ENCODE assay signal across 1 cellular context in the genomic region with DNA sequence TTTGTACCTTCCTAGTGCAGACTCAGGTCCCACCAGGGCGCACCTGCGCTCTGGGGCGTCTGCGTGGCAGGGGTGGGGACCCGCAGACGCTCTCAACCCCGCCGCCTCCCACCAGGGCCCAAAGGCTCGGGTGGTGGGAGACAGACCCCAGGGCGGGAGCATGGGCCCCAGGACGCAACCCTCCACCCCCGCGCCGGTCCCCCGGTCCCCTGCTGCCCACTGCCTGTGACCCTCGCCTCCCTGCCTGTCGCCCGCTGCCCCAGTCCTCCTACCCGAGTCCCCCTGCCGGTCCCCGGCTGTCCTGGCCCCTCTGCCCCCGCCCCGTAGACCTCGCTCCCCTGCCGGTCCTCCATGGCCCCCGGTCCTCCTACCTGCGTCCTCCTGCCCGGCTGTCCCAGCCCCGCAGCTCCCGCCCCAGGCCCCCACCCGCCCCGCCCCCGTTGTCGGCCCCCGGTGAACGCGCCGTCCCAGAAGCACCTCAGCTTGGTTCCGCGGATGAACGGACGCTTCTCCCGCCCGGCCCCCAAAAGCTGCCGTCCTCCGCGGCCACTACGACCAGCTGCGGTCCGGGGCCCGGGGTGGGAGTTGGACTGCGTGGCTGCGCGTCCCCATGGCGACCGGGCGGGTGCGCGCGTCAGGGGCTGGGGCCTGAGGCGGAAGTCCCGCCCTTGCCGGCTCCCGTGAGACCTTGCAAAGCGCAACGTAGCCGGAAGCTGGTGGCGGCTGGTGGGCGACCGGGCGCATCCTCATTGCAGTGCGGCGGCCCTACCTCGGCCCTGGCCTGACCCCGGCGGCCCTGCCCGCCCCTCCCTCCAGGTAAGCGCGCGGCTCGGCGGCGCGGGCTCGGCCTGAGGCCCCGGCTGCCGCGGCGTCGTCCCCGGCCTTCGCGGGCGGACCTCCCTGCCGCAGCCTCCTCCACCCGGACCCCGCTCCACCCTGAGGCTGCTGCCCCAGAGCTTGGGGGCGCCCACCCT.
TF ChIP-seq lines count a peak whose summit lies in the region.

ARFGAP1 (plus strand) TSS at position 709 of the 974 bp plus-strand sequence. CDS start 2,768 bp downstream, outside the sequence.

TF ChIP-seq in HepG2, 621 proteins besides CTCF, POLR2A, EP300 and RAD21 (continued from another document and continues in another):
- TF ChIP-seq, protein P1, sequence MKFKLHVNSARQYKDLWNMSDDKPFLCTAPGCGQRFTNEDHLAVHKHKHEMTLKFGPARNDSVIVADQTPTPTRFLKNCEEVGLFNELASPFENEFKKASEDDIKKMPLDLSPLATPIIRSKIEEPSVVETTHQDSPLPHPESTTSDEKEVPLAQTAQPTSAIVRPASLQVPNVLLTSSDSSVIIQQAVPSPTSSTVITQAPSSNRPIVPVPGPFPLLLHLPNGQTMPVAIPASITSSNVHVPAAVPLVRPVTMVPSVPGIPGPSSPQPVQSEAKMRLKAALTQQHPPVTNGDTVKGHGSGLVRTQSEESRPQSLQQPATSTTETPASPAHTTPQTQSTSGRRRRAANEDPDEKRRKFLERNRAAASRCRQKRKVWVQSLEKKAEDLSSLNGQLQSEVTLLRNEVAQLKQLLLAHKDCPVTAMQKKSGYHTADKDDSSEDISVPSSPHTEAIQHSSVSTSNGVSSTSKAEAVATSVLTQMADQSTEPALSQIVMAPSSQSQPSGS (CRISPR knock-in tag; IDR thresholded peaks at IDR 0.05): peak; percentile 86
- TF ChIP-seq CREM (IDR thresholded peaks at IDR 0.05) (peak; percentile 46; the same call in 1 of the 2 replicates), CREM (CRISPR knock-in tag; IDR thresholded peaks at IDR 0.05) (no peak), ZNF503 (CRISPR knock-in tag; IDR thresholded peaks at IDR 0.05) (0 out of 2 replicates have a peak, but pooled peaks have one; percentile 45), ZNF724P (CRISPR knock-in tag; IDR thresholded peaks at IDR 0.05; ENCODE audit: borderline replicate concordance) (peak; percentile 12), MAFK (conservative IDR thresholded peaks at IDR 0.05 in 1 of 2, IDR thresholded peaks at IDR 0.05 in 1 of 2; ENCODE audit: low read length in 2 of 2) (no peak), SAP130 (CRISPR knock-in tag; IDR thresholded peaks at IDR 0.05; ENCODE audit: low read depth) (peak; percentile 98), ZBTB26 (CRISPR knock-in tag; IDR thresholded peaks at IDR 0.05; ENCODE audit: borderline replicate concordance) (0 out of 2 replicates have a peak, but pooled peaks have one; percentile 26), GABPB1 (CRISPR knock-in tag; IDR thresholded peaks at IDR 0.05) (peak; percentile 96), ZNF101 (CRISPR knock-in tag; IDR thresholded peaks at IDR 0.05; ENCODE audit: borderline replicate concordance, low read depth) (no peak), ZFP1 (CRISPR knock-in tag; IDR thresholded peaks at IDR 0.05) (no peak), ERF (CRISPR knock-in tag; IDR thresholded peaks at IDR 0.05) (peak; percentile 86), SKI (IDR thresholded peaks at IDR 0.05; ENCODE audit: partially characterized antibody) (peak; percentile 39), TERF1 (CRISPR knock-in tag; IDR thresholded peaks at IDR 0.05) (0 out of 2 replicates have a peak, but pooled peaks have one; percentile 19), NFKB2 (CRISPR knock-in tag; IDR thresholded peaks at IDR 0.05; ENCODE audit: borderline replicate concordance) (peak; percentile 54; the same call in 1 of the 2 replicates), HDAC1 (CRISPR knock-in tag; IDR thresholded peaks at IDR 0.05) (peak; percentile 96), MEF2D (CRISPR knock-in tag; IDR thresholded peaks at IDR 0.05) (peak; percentile 15; the same call in 1 of the 2 replicates), NONO (IDR thresholded peaks at IDR 0.05) (no peak), NONO (CRISPR knock-in tag; conservative IDR thresholded peaks at IDR 0.05) (peak; percentile 78), ZNF788 (CRISPR knock-in tag; IDR thresholded peaks at IDR 0.05; ENCODE audit: borderline replicate concordance) (peak; percentile 66; the same call in 1 of the 2 replicates), ZSCAN20 (CRISPR knock-in tag; IDR thresholded peaks at IDR 0.05; ENCODE audit: borderline replicate concordance) (peak; percentile 50; the same call in 1 of the 2 replicates), PRDM10 (CRISPR knock-in tag; IDR thresholded peaks at IDR 0.05; ENCODE audit: low read depth) (0 out of 2 replicates have a peak, but pooled peaks have one; percentile 27), KLF12 (CRISPR knock-in tag; IDR thresholded peaks at IDR 0.05; ENCODE audit: borderline replicate concordance) (peak; percentile 78), HNF4A (CRISPR knock-in tag; IDR thresholded peaks at IDR 0.05) (0 out of 2 replicates have a peak, but pooled peaks have one; percentile 11), ZNF451 (CRISPR knock-in tag; IDR thresholded peaks at IDR 0.05) (peak; percentile 81), ZNF12 (CRISPR knock-in tag; IDR thresholded peaks at IDR 0.05) (no peak), HOXA5 (CRISPR knock-in tag; IDR thresholded peaks at IDR 0.05) (peak; percentile 56; the same call in 1 of the 2 replicates), ARNT2 (CRISPR knock-in tag; IDR thresholded peaks at IDR 0.05; ENCODE audit: low read depth) (peak; percentile 79), PHF8 (CRISPR knock-in tag; IDR thresholded peaks at IDR 0.05) (peak; percentile 92), MIER2 (CRISPR knock-in tag; IDR thresholded peaks at IDR 0.05) (peak; percentile 34; the same call in 1 of the 2 replicates)
- TF ChIP-seq, protein P2, sequence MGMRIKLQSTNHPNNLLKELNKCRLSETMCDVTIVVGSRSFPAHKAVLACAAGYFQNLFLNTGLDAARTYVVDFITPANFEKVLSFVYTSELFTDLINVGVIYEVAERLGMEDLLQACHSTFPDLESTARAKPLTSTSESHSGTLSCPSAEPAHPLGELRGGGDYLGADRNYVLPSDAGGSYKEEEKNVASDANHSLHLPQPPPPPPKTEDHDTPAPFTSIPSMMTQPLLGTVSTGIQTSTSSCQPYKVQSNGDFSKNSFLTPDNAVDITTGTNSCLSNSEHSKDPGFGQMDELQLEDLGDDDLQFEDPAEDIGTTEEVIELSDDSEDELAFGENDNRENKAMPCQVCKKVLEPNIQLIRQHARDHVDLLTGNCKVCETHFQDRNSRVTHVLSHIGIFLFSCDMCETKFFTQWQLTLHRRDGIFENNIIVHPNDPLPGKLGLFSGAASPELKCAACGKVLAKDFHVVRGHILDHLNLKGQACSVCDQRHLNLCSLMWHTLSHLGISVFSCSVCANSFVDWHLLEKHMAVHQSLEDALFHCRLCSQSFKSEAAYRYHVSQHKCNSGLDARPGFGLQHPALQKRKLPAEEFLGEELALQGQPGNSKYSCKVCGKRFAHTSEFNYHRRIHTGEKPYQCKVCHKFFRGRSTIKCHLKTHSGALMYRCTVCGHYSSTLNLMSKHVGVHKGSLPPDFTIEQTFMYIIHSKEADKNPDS (CRISPR knock-in tag; IDR thresholded peaks at IDR 0.05): no peak
- TF ChIP-seq, protein P3, sequence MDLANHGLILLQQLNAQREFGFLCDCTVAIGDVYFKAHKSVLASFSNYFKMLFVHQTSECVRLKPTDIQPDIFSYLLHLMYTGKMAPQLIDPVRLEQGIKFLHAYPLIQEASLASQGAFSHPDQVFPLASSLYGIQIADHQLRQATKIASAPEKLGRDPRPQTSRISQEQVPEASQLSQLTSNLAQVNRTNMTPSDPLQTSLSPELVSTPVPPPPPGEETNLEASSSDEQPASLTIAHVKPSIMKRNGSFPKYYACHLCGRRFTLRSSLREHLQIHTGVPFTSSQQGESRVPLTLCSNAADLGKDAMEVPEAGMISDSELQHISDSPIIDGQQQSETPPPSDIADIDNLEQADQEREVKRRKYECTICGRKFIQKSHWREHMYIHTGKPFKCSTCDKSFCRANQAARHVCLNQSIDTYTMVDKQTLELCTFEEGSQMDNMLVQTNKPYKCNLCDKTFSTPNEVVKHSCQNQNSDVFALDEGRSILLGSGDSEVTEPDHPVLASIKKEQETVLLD (CRISPR knock-in tag; IDR thresholded peaks at IDR 0.05; ENCODE audit: low read depth): peak; percentile 71
- TF ChIP-seq, protein P4, sequence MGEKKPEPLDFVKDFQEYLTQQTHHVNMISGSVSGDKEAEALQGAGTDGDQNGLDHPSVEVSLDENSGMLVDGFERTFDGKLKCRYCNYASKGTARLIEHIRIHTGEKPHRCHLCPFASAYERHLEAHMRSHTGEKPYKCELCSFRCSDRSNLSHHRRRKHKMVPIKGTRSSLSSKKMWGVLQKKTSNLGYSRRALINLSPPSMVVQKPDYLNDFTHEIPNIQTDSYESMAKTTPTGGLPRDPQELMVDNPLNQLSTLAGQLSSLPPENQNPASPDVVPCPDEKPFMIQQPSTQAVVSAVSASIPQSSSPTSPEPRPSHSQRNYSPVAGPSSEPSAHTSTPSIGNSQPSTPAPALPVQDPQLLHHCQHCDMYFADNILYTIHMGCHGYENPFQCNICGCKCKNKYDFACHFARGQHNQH (CRISPR knock-in tag; IDR thresholded peaks at IDR 0.05): peak; percentile 62; the same call in 1 of the 2 replicates
- TF ChIP-seq, protein P5, sequence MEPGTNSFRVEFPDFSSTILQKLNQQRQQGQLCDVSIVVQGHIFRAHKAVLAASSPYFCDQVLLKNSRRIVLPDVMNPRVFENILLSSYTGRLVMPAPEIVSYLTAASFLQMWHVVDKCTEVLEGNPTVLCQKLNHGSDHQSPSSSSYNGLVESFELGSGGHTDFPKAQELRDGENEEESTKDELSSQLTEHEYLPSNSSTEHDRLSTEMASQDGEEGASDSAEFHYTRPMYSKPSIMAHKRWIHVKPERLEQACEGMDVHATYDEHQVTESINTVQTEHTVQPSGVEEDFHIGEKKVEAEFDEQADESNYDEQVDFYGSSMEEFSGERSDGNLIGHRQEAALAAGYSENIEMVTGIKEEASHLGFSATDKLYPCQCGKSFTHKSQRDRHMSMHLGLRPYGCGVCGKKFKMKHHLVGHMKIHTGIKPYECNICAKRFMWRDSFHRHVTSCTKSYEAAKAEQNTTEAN (CRISPR knock-in tag; conservative IDR thresholded peaks at IDR 0.05): peak; percentile 49; the same call in 1 of the 2 replicates
